Comparison of ENCODE assay signal across 8 cellular contexts in the genomic region with DNA sequence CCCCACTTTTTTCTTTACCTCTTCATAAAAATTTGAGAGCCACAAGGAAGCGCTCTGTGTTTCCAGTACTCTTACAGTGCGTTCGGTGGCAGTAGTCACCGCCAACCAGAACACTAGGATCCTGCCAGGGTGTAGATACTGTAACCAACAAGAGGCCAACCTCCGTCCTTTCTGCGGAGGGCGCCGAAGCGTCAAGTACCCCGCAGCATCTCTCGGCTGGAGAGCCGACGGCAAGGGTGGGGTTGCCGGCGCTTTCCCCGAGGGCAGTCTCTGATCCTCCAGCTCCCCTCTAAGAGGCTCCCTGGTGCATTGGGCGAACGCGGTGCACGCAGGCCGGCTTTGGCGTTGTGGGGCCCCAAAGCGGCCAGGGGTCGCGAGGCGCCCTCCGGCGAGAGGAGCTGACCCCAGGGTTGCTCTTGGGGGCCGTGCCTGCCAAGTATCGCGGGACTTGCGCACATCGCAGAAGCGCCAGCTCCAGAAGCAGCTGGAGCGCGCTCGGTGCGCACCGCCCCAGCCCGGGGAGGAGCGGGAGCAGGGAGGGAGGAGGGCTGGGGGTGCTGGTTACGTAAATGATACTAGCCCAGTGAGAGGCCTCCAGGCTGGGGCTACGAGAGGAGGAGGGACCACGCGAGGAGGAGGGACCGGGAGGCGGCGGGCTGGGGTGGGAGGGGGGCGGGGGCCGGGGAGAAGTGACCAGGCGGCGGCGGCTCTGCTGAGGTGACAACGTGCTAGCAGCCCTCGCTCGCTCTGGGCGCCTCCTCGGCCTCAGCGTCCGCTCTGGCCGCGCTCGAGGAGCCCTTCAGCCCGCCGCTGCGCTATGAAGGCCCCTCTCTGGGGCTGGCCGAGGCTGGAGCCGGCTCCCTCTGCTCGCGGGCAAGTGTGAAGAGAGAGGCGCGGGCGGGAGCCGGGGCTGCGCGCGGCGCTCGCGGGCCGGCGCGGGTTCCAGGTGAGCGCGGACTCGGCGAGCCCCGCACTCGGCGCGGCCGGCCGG. TPM values are rescaled to one million over a fixed set of nuclear protein-coding genes. Genes with fewer than 3 reads are reported as not detected.
DNase-seq lines count a peak whose midpoint lies in the region; ATAC-seq, FAIRE-seq and TF ChIP-seq lines count a peak whose summit lies in the region.

A gene (plus strand): TSS at position 692 of the 991 bp plus-strand sequence.

- H3K27ac ChIP-seq in HUES48 (ENCODE audit: low read depth, low read length): no peak within 1 kb of the TSS
- H3K27ac ChIP-seq in RWPE1: no peak within 1 kb of the TSS
- H3K27ac ChIP-seq in pancreas: peak within 1 kb of the TSS in 1 of 4 donors; percentile 28
- no peak within 1 kb of the TSS for H3K27ac ChIP-seq in effector memory CD4-positive, alpha-beta T cell (ENCODE audit: insufficient read depth, low read length, poor library complexity, severe bottlenecking)

- peak within 1 kb of the TSS; percentile 62 for H3K9ac ChIP-seq in HUES48 (ENCODE audit: low read depth, low read length)

- H3K4me1 ChIP-seq in HUES48 (ENCODE audit: control insufficient read depth, insufficient read depth, low read length) (0 out of 2 replicates have a peak, but pooled peaks cover 10% of the 10 kb centered on the region), pancreas (no peaks in the 10 kb centered on the region)
- H3K4me1 ChIP-seq in effector memory CD4-positive, alpha-beta T cell (ENCODE audit: control insufficient read depth, insufficient read depth, low read length, poor library complexity, severe bottlenecking): no peaks in the 10 kb centered on the region

- H3K9me3 ChIP-seq in HUES48 (ENCODE audit: control insufficient read depth, insufficient read depth, low read length): no peaks in the 10 kb centered on the region
- no peaks in the 10 kb centered on the region for H3K9me3 ChIP-seq in pancreas
- H3K9me3 ChIP-seq in effector memory CD4-positive, alpha-beta T cell (ENCODE audit: control insufficient read depth, low read length): no peaks in the 10 kb centered on the region

- TF ChIP-seq CTCF in RWPE1 (conservative IDR thresholded peaks at IDR 0.05; ENCODE audit: low read depth) (no peak), pancreas (IDR thresholded peaks at IDR 0.05) (no peak)

- H3K27me3 ChIP-seq in HUES48 (ENCODE audit: control insufficient read depth, insufficient read depth, low read length) (peaks cover 32% of the 10 kb centered on the region), pancreas (no peaks in the 10 kb centered on the region)
- H3K27me3 ChIP-seq in effector memory CD4-positive, alpha-beta T cell (replicated peaks; ENCODE audit: control insufficient read depth, insufficient read depth, low read length, poor library complexity, severe bottlenecking): no peaks in the 10 kb centered on the region

- DNase-seq in RWPE1 (ENCODE audit: low spot score) (peak; percentile 23), fibroblast of the conjunctiva (ENCODE audit: low read depth) (peak; percentile 1), pancreas (peak; percentile 34 to 72 (median 56))
- no peak for DNase-seq in effector memory CD4-positive, alpha-beta T cell
- DNase-seq in stimulated activated CD4-positive, alpha-beta T cell treated with anti-CD3 and anti-CD28 coated beads, Interleukin-4, amount 100 ng/mL, for 24 hours: no peak

- peak; percentile 80 to 97 (median 94) for ATAC-seq in pancreas
- ATAC-seq in GM21367 (IDR thresholded peaks at IDR 0.05; ENCODE audit: unreplicated experiment): no peak
- ATAC-seq in HG03442 (IDR thresholded peaks at IDR 0.05; ENCODE audit: unreplicated experiment): no peak

- H3K4me3 ChIP-seq in HUES48 (ENCODE audit: low read depth, low read length) (peak within 1 kb of the TSS; percentile 85), pancreas (peak within 1 kb of the TSS in 3 of 4 donors; percentile 10 to 25 (median 14))
- H3K4me3 ChIP-seq in effector memory CD4-positive, alpha-beta T cell (ENCODE audit: insufficient read depth, low read depth, low read length, poor library complexity, severe bottlenecking): no peak within 1 kb of the TSS

- intact Hi-C loops in pancreas (cut with DNase I): no loop called here

- H3K36me3 ChIP-seq in HUES48 (ENCODE audit: control insufficient read depth, insufficient read depth, low read length): no peaks in the 10 kb centered on the region
- no peaks in the 10 kb centered on the region for H3K36me3 ChIP-seq in pancreas
- H3K36me3 ChIP-seq in effector memory CD4-positive, alpha-beta T cell (ENCODE audit: control insufficient read depth, insufficient read depth, low read length): no peaks in the 10 kb centered on the region

- WGBS in pancreas, 2 donors: 2 to 3% methylated on average over 63 to 93 of the region's 93 CpGs

- POLR2A ChIA-PET in RWPE1 (lab: Yijun Ruan, JAX; ENCODE audit: low non-redundant PET): no interaction called here

- no peak for FAIRE-seq in pancreas (lab: Jason Lieb, UNC)

- CTCF ChIA-PET in RWPE1 (lab: Yijun Ruan, JAX): no interaction called here

RNA-seq across cellular contexts. Expression of the gene that starts here (rescaled TPM):
- total RNA-seq in pancreas: 1 to 10 TPM in 2 of 6 donors, under 1 TPM in 4; 0.09 to 1.5 (median 0.40) TPM
- polyA plus RNA-seq in pancreas: 1 to 10 TPM in 1 of 2 donors, under 1 TPM in 1; 0.95 to 1.8 TPM

Comparison
In these comparisons a context has a peak if more than half of its experiments do, and no peak if none do; other contexts are left out.
1. DNase-seq: peak in RWPE1 (single experiment), fibroblast of the conjunctiva (single experiment) and pancreas (6 of 6); none in effector memory CD4-positive, alpha-beta T cell (0 of 3) and stimulated activated CD4-positive, alpha-beta T cell treated with anti-CD3 and anti-CD28 coated beads, Interleukin-4, amount 100 ng/mL, for 24 hours (single experiment).
2. ATAC-seq: peak in pancreas (4 of 4); none in GM21367 (single experiment) and HG03442 (single experiment).